In genomic region chrX:129433945-129434344, GRCh38 we compare ENCODE assay signal across 23 cellular contexts.
"Had no signal": no experiment of that assay in that cellular context is flagged by ENCODE, and none has a peak within 500 bp of the region (broad histone marks: within the 10 kb centered on the region; RNA-seq: fewer than 3 reads in every experiment).

No MANE protein-coding gene starts in this region.

- H3K36me3 ChIP-seq: heart left ventricle, left lung had no signal

- ATAC-seq: foreskin keratinocyte, gastroesophageal sphincter, left cardiac atrium, left lung, left ventricle myocardium superior, lower lobe of right lung, mucosa of descending colon had no signal

- H3K79me2 ChIP-seq: hepatocyte had no signal

- FAIRE-seq: colon, endothelial cell of umbilical vein, frontal cortex had no signal

- H3K4me1 ChIP-seq: esophagus muscularis mucosa, foreskin keratinocyte, gastroesophageal sphincter, heart left ventricle, left lung, lower lobe of right lung had no signal

- H3K27ac ChIP-seq: coronary artery, dorsolateral prefrontal cortex, esophagus muscularis mucosa, foreskin keratinocyte, gastroesophageal sphincter, heart left ventricle, hepatocyte, left lung, lower lobe of right lung had no signal

- H2AFZ ChIP-seq: hepatocyte had no signal

- H3K9me3 ChIP-seq: esophagus muscularis mucosa, gastroesophageal sphincter, heart left ventricle, left lung, lower lobe of right lung, mucosa of descending colon had no signal

- DNase-seq: dermis blood vessel endothelial cell; dorsolateral prefrontal cortex; effector CD4-positive, alpha-beta T cell; effector memory CD4-positive, alpha-beta T cell; foreskin keratinocyte; heart left ventricle; hypothalamus; immature natural killer cell; islet precursor cell; left cardiac atrium; left lung; left ventricle myocardium superior; lower lobe of right lung; mesenchymal stem cell; mucosa of descending colon; naive B cell had no signal

- H3K4me3 ChIP-seq: coronary artery, dorsolateral prefrontal cortex, esophagus muscularis mucosa, gastroesophageal sphincter, heart left ventricle, hepatocyte, left lung, lower lobe of right lung, mucosa of descending colon had no signal

- H3K27me3 ChIP-seq: esophagus muscularis mucosa, foreskin keratinocyte, gastroesophageal sphincter, heart left ventricle, hepatocyte, left lung had no signal

- H3K4me2 ChIP-seq: hepatocyte had no signal
